Comparison of ENCODE assay signal across 1 cellular context in genomic region chr1:23019094-23019850, GRCh38.
A peak's percentile ranks its signal among the peaks of the same experiment; 100 is the strongest.
TF ChIP-seq lines count a peak whose summit lies in the region.

KDM1A (plus strand) TSS chr1:23019468; CDS start chr1:23019597, 129 bp downstream.

TF ChIP-seq in HepG2, 621 proteins besides CTCF, POLR2A, EP300 and RAD21 (continued from another document):
- TF ChIP-seq TERF1 (CRISPR knock-in tag; IDR thresholded peaks at IDR 0.05) (no peak), ZNF382 (CRISPR knock-in tag; IDR thresholded peaks at IDR 0.05; ENCODE audit: borderline replicate concordance) (no peak), ZNF33A (CRISPR knock-in tag; IDR thresholded peaks at IDR 0.05; ENCODE audit: borderline replicate concordance) (no peak), TFDP2 (CRISPR knock-in tag; IDR thresholded peaks at IDR 0.05) (peak; percentile 84), HHEX (CRISPR knock-in tag; IDR thresholded peaks at IDR 0.05) (no peak), ZNF777 (CRISPR knock-in tag; IDR thresholded peaks at IDR 0.05) (peak; percentile 53), SRY (CRISPR knock-in tag; IDR thresholded peaks at IDR 0.05) (peak; percentile 77; the same call in 1 of the 2 replicates), ZGPAT (CRISPR knock-in tag; IDR thresholded peaks at IDR 0.05) (peak; percentile 97), ATF3 (CRISPR knock-in tag; IDR thresholded peaks at IDR 0.05) (0 out of 2 replicates have a peak, but pooled peaks have one; percentile 16), ZNF704 (CRISPR knock-in tag; IDR thresholded peaks at IDR 0.05; ENCODE audit: borderline replicate concordance) (no peak; the same call in 1 of the 2 replicates), DRAP1 (CRISPR knock-in tag; IDR thresholded peaks at IDR 0.05) (peak; percentile 93), NFYC (CRISPR knock-in tag; IDR thresholded peaks at IDR 0.05) (peak; percentile 59), RORA (CRISPR knock-in tag; IDR thresholded peaks at IDR 0.05) (no peak), ZBTB14 (CRISPR knock-in tag; IDR thresholded peaks at IDR 0.05) (peak; percentile 99), MED13 (CRISPR knock-in tag; IDR thresholded peaks at IDR 0.05) (peak; percentile 36), MXD4 (CRISPR knock-in tag; IDR thresholded peaks at IDR 0.05) (peak; percentile 91), ZSCAN25 (CRISPR knock-in tag; IDR thresholded peaks at IDR 0.05) (peak; percentile 58; the same call in 1 of the 2 replicates), MLXIP (CRISPR knock-in tag; IDR thresholded peaks at IDR 0.05; ENCODE audit: borderline replicate concordance) (no peak; the same call in 1 of the 2 replicates), ZNF672 (CRISPR knock-in tag; IDR thresholded peaks at IDR 0.05) (no peak), ZNF512B (CRISPR knock-in tag; IDR thresholded peaks at IDR 0.05; ENCODE audit: borderline replicate concordance) (0 out of 2 replicates have a peak, but pooled peaks have one; percentile 34), ZNF652 (CRISPR knock-in tag; IDR thresholded peaks at IDR 0.05; ENCODE audit: borderline replicate concordance, low read depth) (peak; percentile 73; the same call in 1 of the 2 replicates), ZNF792 (CRISPR knock-in tag; IDR thresholded peaks at IDR 0.05) (peak; percentile 96), E2F1 (CRISPR knock-in tag; IDR thresholded peaks at IDR 0.05) (peak; percentile 80), ZNF354B (CRISPR knock-in tag; IDR thresholded peaks at IDR 0.05) (0 out of 2 replicates have a peak, but pooled peaks have one; percentile 45), MAX (IDR thresholded peaks at IDR 0.05) (peak; percentile 89), KLF9 (CRISPR knock-in tag; IDR thresholded peaks at IDR 0.05; ENCODE audit: low read depth) (0 out of 2 replicates have a peak, but pooled peaks have one; percentile 46), ZNF558 (CRISPR knock-in tag; IDR thresholded peaks at IDR 0.05; ENCODE audit: borderline replicate concordance) (peak; percentile 84; the same call in 1 of the 2 replicates), ESRRA (CRISPR knock-in tag; IDR thresholded peaks at IDR 0.05; ENCODE audit: low read depth) (peak; percentile 67), SSRP1 (CRISPR knock-in tag; IDR thresholded peaks at IDR 0.05) (peak; percentile 78; the same call in 1 of the 2 replicates), ZNF264 (CRISPR knock-in tag; IDR thresholded peaks at IDR 0.05) (peak; percentile 90), SP4 (CRISPR knock-in tag; IDR thresholded peaks at IDR 0.05) (peak; percentile 92)
TF ChIP-seq in HepG2: peak in this region for 352.
